Comparison of ENCODE assay signal across 36 cellular contexts in genomic region chr11:65672982-65673381, GRCh38. TPM values are rescaled to one million over a fixed set of nuclear protein-coding genes. Genes with fewer than 3 reads are reported as not detected.
DNase-seq lines count a peak whose midpoint lies in the region; ATAC-seq, FAIRE-seq and TF ChIP-seq lines count a peak whose summit lies in the region.
"Had no signal": no experiment of that assay in that cellular context is flagged by ENCODE, and none has a peak within 500 bp of the region (broad histone marks: within the 10 kb centered on the region; RNA-seq: fewer than 3 reads in every experiment).

No MANE protein-coding gene starts in this region.

- no peak for TF ChIP-seq CTCF in A549 (IDR thresholded peaks at IDR 0.05)
- TF ChIP-seq CTCF in HEK293 (tag by site-specific recombination; IDR thresholded peaks at IDR 0.05): no peak
- no peak for TF ChIP-seq CTCF in WTC11 (IDR thresholded peaks at IDR 0.05)
- no peak for TF ChIP-seq CTCF in K562 (IDR thresholded peaks at IDR 0.05 in 2 of 3, conservative IDR thresholded peaks at IDR 0.05 in 1 of 3; ENCODE audit: insufficient read depth in 2 of 3, low read depth in 1 of 3, low read length in 3 of 3)

- no peaks in the 10 kb centered on the region for H3K4me1 Mint-ChIP-seq in WTC11
- no peaks in the 10 kb centered on the region for H3K4me1 Mint-ChIP-seq in naive thymus-derived CD8-positive, alpha-beta T cell
- H3K4me1 Mint-ChIP-seq: B cell; CD14-positive monocyte; CD4-positive, alpha-beta memory T cell; CD4-positive, CD25-positive, alpha-beta regulatory T cell; CD8-positive, alpha-beta memory T cell had no signal

- DNase-seq in A549 (ENCODE audit: low read depth in 1 of 2, low spot score in 1 of 2): no peak
- DNase-seq in WTC11 (ENCODE audit: low spot score): no peak
- DNase-seq in K562 (ENCODE audit: extremely low read depth in 1 of 4, low spot score in 3 of 4): no peak
- no peak for DNase-seq in naive thymus-derived CD8-positive, alpha-beta T cell
- DNase-seq in right cardiac atrium: no peak
- DNase-seq in MV-4-11 (lab: John Stamatoyannopoulos, UW): no peak
- DNase-seq: 8988T; ACHN; AML-193; BE2C; C1 segment of cervical spinal cord; Caco-2; Calu3; CD4-positive, alpha-beta memory T cell; CD4-positive, alpha-beta T cell; CD4-positive, CD25-positive, alpha-beta regulatory T cell; CD8-positive, alpha-beta memory T cell; CD8-positive, alpha-beta T cell; COR-L47; DMS 273 treated with DMSO at 0.1 percent for 48 hours; DMS153; DMS53; DMS79; DMS79 treated with DMSO at 0.1 percent for 48 hours; DND-41; EL had no signal

- TF ChIP-seq EP300 in A549 (IDR thresholded peaks at IDR 0.05): no peak
- TF ChIP-seq EP300 in K562 (IDR thresholded peaks at IDR 0.05; ENCODE audit: low read length): no peak

- H3K9ac ChIP-seq in K562 (ENCODE audit: insufficient read depth in 1 of 2, low read depth in 2 of 2, low read length in 2 of 2): no peak overlapping the region
- H3K9ac ChIP-seq: BLaER1; BLaER1 treated with 17β-estradiol and CSF1 and Interleukin-3, amounts not matched to agents 10 nM and 100 nM had no signal

- peaks cover 9% of the 10 kb centered on the region; the same call in 1 of the 2 replicates for H3K27me3 Mint-ChIP-seq in WTC11 (ENCODE audit: low read depth)
- no peaks in the 10 kb centered on the region for H3K27me3 Mint-ChIP-seq in naive thymus-derived CD8-positive, alpha-beta T cell
- H3K27me3 Mint-ChIP-seq: B cell; CD4-positive, alpha-beta memory T cell; CD4-positive, alpha-beta T cell; CD8-positive, alpha-beta memory T cell had no signal

- H3K27ac Mint-ChIP-seq in WTC11: no peak overlapping the region
- no peak overlapping the region for H3K27ac Mint-ChIP-seq in naive thymus-derived CD8-positive, alpha-beta T cell
- H3K27ac Mint-ChIP-seq: B cell; CD14-positive monocyte; CD4-positive, alpha-beta memory T cell; CD4-positive, alpha-beta T cell; CD4-positive, CD25-positive, alpha-beta regulatory T cell; CD8-positive, alpha-beta memory T cell; CD8-positive, alpha-beta T cell had no signal

- in situ Hi-C loops in K562 (cut with MboI): no loop called here

- no peak for TF ChIP-seq RAD21 in A549 (conservative IDR thresholded peaks at IDR 0.05 in 1 of 2, IDR thresholded peaks at IDR 0.05 in 1 of 2)
- TF ChIP-seq RAD21 in K562 (CRISPR knock-in tag; conservative IDR thresholded peaks at IDR 0.05 in 1 of 2, IDR thresholded peaks at IDR 0.05 in 1 of 2): no peak

- TF ChIP-seq POLR2A in A549 (IDR thresholded peaks at IDR 0.05; ENCODE audit: low read length) (no peak), K562 (conservative IDR thresholded peaks at IDR 0.05) (no peak)

- no peaks in the 10 kb centered on the region for H3K9me3 ChIP-seq in A549
- H3K9me3 ChIP-seq in HEK293 (ENCODE audit: control insufficient read depth, insufficient read depth, low read depth, low read length): no peaks in the 10 kb centered on the region
- H3K9me3 ChIP-seq in K562 (replicated peaks; ENCODE audit: control insufficient read depth, insufficient read depth, low read depth, low read length): no peaks in the 10 kb centered on the region
- no peaks in the 10 kb centered on the region for H3K9me3 ChIP-seq in right cardiac atrium (ENCODE audit: control insufficient read depth, low read length)
- H3K9me3 ChIP-seq: BE2C; BLaER1; BLaER1 treated with 17β-estradiol and CSF1 and Interleukin-3, amounts not matched to agents 10 nM and 100 nM; Caco-2 had no signal

- BruUV-seq in K562 (replicated peaks; lab: Mats Ljungman, UMichigan): no TSS peak

- H3K4me3 ChIP-seq in A549 (no peak overlapping the region), HEK293 (ENCODE audit: low read depth, low read length) (no peak overlapping the region), K562 (no peak overlapping the region), right cardiac atrium (ENCODE audit: low read length) (no peak overlapping the region)
- H3K4me3 ChIP-seq: BLaER1; BLaER1 treated with 17β-estradiol and CSF1 and Interleukin-3, amounts not matched to agents 10 nM and 100 nM had no signal

- POLR2A ChIA-PET in A549 (lab: Yijun Ruan, JAX) (interaction anchor here (1.0 kb wide), 1 partner anchor 10 kb away, joined by 3 read pairs; the partner anchor contains the start of gene RELA), HEK293 (lab: Yijun Ruan, JAX) (interaction anchor here (1.4 kb wide), 1 partner anchor 10 kb away, joined by 3 read pairs; no protein-coding TSS in a partner anchor), WTC11 (lab: Charles Lee) (no interaction called here), K562 (lab: Yijun Ruan, JAX) (interaction anchor here (0.8 kb wide), 1 partner anchor 10 kb away, joined by 3 read pairs; no protein-coding TSS in a partner anchor)
- POLR2A ChIA-PET in naive thymus-derived CD8-positive, alpha-beta T cell (lab: Charles Lee): no interaction called here

- no peak for FAIRE-seq in A549 (lab: Jason Lieb, UNC)
- no peak for FAIRE-seq in K562 (lab: Jason Lieb, UNC)
- FAIRE-seq: A204.1, D721Med had no signal

- intact Hi-C loops in K562 (cut with micrococcal nuclease) (no loop called here), right cardiac atrium (cut with DNase I) (no loop called here)

- no peaks in the 10 kb centered on the region for H4K20me1 ChIP-seq in K562 (replicated peaks; ENCODE audit: control insufficient read depth, insufficient read depth, low read length)
- H4K20me1 ChIP-seq: BLaER1; BLaER1 treated with 17β-estradiol and CSF1 and Interleukin-3, amounts not matched to agents 10 nM and 100 nM had no signal

- no peaks in the 10 kb centered on the region for H3K36me3 ChIP-seq in HEK293 (ENCODE audit: control insufficient read depth in 2 of 2, insufficient read depth in 1 of 2, low read length in 2 of 2)
- no peaks in the 10 kb centered on the region for H3K36me3 ChIP-seq in K562 (ENCODE audit: control insufficient read depth, insufficient read depth, low read length)
- H3K36me3 ChIP-seq: BE2C; BLaER1; BLaER1 treated with 17β-estradiol and CSF1 and Interleukin-3, amounts not matched to agents 10 nM and 100 nM had no signal

- WGBS in A549 (ENCODE audit: missing lambda C conversion rate): 96% methylated on average over 2 of the region's 2 CpGs
- 14% methylated on average over 1 of the region's 2 CpGs for WGBS in K562 (ENCODE audit: insufficient coverage, low coverage, missing lambda C conversion rate)
- WGBS in right cardiac atrium: 97% methylated on average over 2 of the region's 2 CpGs

- H3K79me2 ChIP-seq in K562 (ENCODE audit: control insufficient read depth, insufficient read depth, low read length): no peaks in the 10 kb centered on the region

- no peaks in the 10 kb centered on the region for H3K36me3 Mint-ChIP-seq in WTC11
- no peaks in the 10 kb centered on the region for H3K36me3 Mint-ChIP-seq in naive thymus-derived CD8-positive, alpha-beta T cell
- H3K36me3 Mint-ChIP-seq: CD14-positive monocyte; CD4-positive, alpha-beta memory T cell; CD4-positive, CD25-positive, alpha-beta regulatory T cell; CD8-positive, alpha-beta memory T cell; CD8-positive, alpha-beta T cell had no signal

- H3K27me3 ChIP-seq in K562 (ENCODE audit: control insufficient read depth in 2 of 2, insufficient read depth in 2 of 2, low read length in 2 of 2): no peaks in the 10 kb centered on the region
- H3K27me3 ChIP-seq in right cardiac atrium (ENCODE audit: control insufficient read depth, insufficient read depth): no peaks in the 10 kb centered on the region
- H3K27me3 ChIP-seq: BLaER1; BLaER1 treated with 17β-estradiol and CSF1 and Interleukin-3, amounts not matched to agents 10 nM and 100 nM had no signal

- H3K9me1 ChIP-seq in K562 (ENCODE audit: control insufficient read depth, insufficient read depth, low read length): no peaks in the 10 kb centered on the region

- H3K27ac ChIP-seq in A549 (no peak overlapping the region), HEK293 (ENCODE audit: extremely low read depth, low read depth, low read length) (no peak overlapping the region), K562 (ENCODE audit: extremely low read depth, low read depth, low read length) (no peak overlapping the region), right cardiac atrium (ENCODE audit: low read length) (no peak overlapping the region)
- H3K27ac ChIP-seq: 22Rv1; BLaER1; BLaER1 treated with 17β-estradiol and CSF1 and Interleukin-3, amounts not matched to agents 10 nM and 100 nM; C4-2B had no signal

- peaks cover 4% of the 10 kb centered on the region; the same call in 1 of the 2 replicates for H3K9me3 Mint-ChIP-seq in WTC11
- H3K9me3 Mint-ChIP-seq in naive thymus-derived CD8-positive, alpha-beta T cell: no peaks in the 10 kb centered on the region
- H3K9me3 Mint-ChIP-seq: CD4-positive, alpha-beta memory T cell; CD4-positive, alpha-beta T cell; CD4-positive, CD25-positive, alpha-beta regulatory T cell; CD8-positive, alpha-beta memory T cell; CD8-positive, alpha-beta T cell had no signal

- H3K4me2 ChIP-seq in A549 (no peak overlapping the region), K562 (ENCODE audit: insufficient read depth, low read length) (no peak overlapping the region)
- H3K4me2 ChIP-seq: BLaER1; BLaER1 treated with 17β-estradiol and CSF1 and Interleukin-3, amounts not matched to agents 10 nM and 100 nM had no signal

- ATAC-seq in A549 (no peak), WTC11 (no peak), K562 (no peak), right cardiac atrium (no peak), GM19463 (IDR thresholded peaks at IDR 0.05; ENCODE audit: unreplicated experiment) (no peak)
- no peak for ATAC-seq in naive thymus-derived CD8-positive, alpha-beta T cell
- ATAC-seq: CD8-positive, alpha-beta T cell had no signal

- H2AFZ ChIP-seq in K562 (ENCODE audit: low read depth, low read length): no peak overlapping the region

- CTCF ChIA-PET in A549 (lab: Yijun Ruan, JAX): interaction anchor here (0.6 to 1.2 kb wide), 2 partner anchors 83 to 146 kb away, joined by 3 to 5 read pairs; no protein-coding TSS in a partner anchor
- CTCF ChIA-PET in HEK293 (lab: Yijun Ruan, JAX): interaction anchor here (0.6 to 0.7 kb wide), 2 partner anchors 9 to 14 kb away, joined by 4 to 5 read pairs; no protein-coding TSS in a partner anchor
- CTCF ChIA-PET in WTC11 (lab: Charles Lee): interaction anchor here (1.1 kb wide), 1 partner anchor 10 kb away, joined by 4 read pairs; no protein-coding TSS in a partner anchor
- CTCF ChIA-PET in K562 (lab: Yijun Ruan, JAX; ENCODE audit: low intra/inter-chr PET ratio): no interaction called here

- no peaks in the 10 kb centered on the region for H3K4me1 ChIP-seq in A549
- no peaks in the 10 kb centered on the region for H3K4me1 ChIP-seq in HEK293 (ENCODE audit: control insufficient read depth, insufficient read depth, low read length)
- no peaks in the 10 kb centered on the region for H3K4me1 ChIP-seq in K562 (replicated peaks in 1 of 2; ENCODE audit: control insufficient read depth in 2 of 2, insufficient read depth in 2 of 2, low read length in 2 of 2)
- no peaks in the 10 kb centered on the region for H3K4me1 ChIP-seq in right cardiac atrium (ENCODE audit: control insufficient read depth, insufficient read depth, low read length)
- H3K4me1 ChIP-seq: BE2C; BLaER1; BLaER1 treated with 17β-estradiol and CSF1 and Interleukin-3, amounts not matched to agents 10 nM and 100 nM; Caco-2 had no signal

- H3K4me3 Mint-ChIP-seq in WTC11: no peak overlapping the region
- no peak overlapping the region for H3K4me3 Mint-ChIP-seq in naive thymus-derived CD8-positive, alpha-beta T cell
- H3K4me3 Mint-ChIP-seq: B cell; CD14-positive monocyte; CD4-positive, alpha-beta memory T cell; CD4-positive, alpha-beta T cell; CD4-positive, CD25-positive, alpha-beta regulatory T cell; CD8-positive, alpha-beta memory T cell; CD8-positive, alpha-beta T cell had no signal

RNA-seq across cellular contexts. Expression of gene RELA, which starts 10.3 kb away (rescaled TPM):
- polyA plus RNA-seq in A549 (2011; rRNA removed) (28.9 and 31.8 TPM in 2 replicates), A549 (2017; fragmentation: RNase III; extraction: RNeasy Plus Mini Kit Qiagen cat#74134 plus additional on column Dnase treatment) (50.7 to 55.8 TPM (median 55.1 TPM) in 3 replicates), K562 (2011; rRNA removed) (17.0 and 30.8 TPM in 2 replicates), K562 (2014; fragmentation: Illumina TruSeq; extraction: Trizol) (46.8 and 67.4 TPM in 2 replicates), K562 (2014; fragmentation: Nextera tagmentation; extraction: Ambion mirVana) (1 to 10 TPM; 6.0 to 6.4 TPM), K562 (2014; rRNA removed) (30.1 and 31.1 TPM in 2 replicates), right cardiac atrium (30.6 TPM)
- polyA plus RNA-seq in A549 (2012; cell fraction: cytosol; rRNA removed): 52.5 and 61.2 TPM in 2 replicates
- 90.0 and 117 TPM in 2 replicates for polyA plus RNA-seq in A549 (2012; cell fraction: nucleus; rRNA removed)
- 44.1 and 63.9 TPM in 2 replicates for polyA minus RNA-seq in A549 (2011; rRNA and poly(A)+ RNA removed)
- total RNA-seq in WTC11 (2021) (26.3 to 35.1 TPM (median 29.0 TPM) in 3 replicates), K562 (2014; rRNA removed) (33.4 and 37.6 TPM in 2 replicates), K562 (2014; rRNA removed; fragmentation: Illumina TruSeq; extraction: Trizol) (13.6 and 14.2 TPM in 2 replicates), K562 (2015; rRNA removed; fragmentation: Illumina TruSeq; extraction: Trizol) (20.6 and 21.0 TPM in 2 replicates), K562 (2021) (52.2 and 62.0 TPM in 2 replicates), right cardiac atrium (10 to 100 TPM; 40.1 to 54.6 (median 40.9) TPM)
- total RNA-seq in K562 (2011; cell fraction: chromatin; rRNA removed; ENCODE audit: low replicate concordance): 79.5 and 201 TPM in 2 replicates
- 107 and 114 TPM in 2 replicates for total RNA-seq in K562 (2011; cell fraction: nucleolus; rRNA removed)
- 101 and 117 TPM in 2 replicates for total RNA-seq in K562 (2011; cell fraction: nucleoplasm; rRNA removed)
- polyA plus RNA-seq in K562 (2011; cell fraction: cytosol; rRNA removed): 15.4 and 23.1 TPM in 2 replicates
- polyA plus RNA-seq in K562 (2011; cell fraction: nucleus; rRNA removed): 129 and 168 TPM in 2 replicates
- 45.8 and 53.1 TPM in 2 replicates for polyA plus RNA-seq in K562 (2012)
- 24.3 and 24.4 TPM in 2 replicates for polyA minus RNA-seq in K562 (2011; rRNA and poly(A)+ RNA removed)
- polyA minus RNA-seq in K562 (2011; cell fraction: cytosol; rRNA and poly(A)+ RNA removed): 25.8 and 34.8 TPM in 2 replicates
- polyA minus RNA-seq in K562 (2011; cell fraction: nucleus; rRNA and poly(A)+ RNA removed): 58.0 and 73.5 TPM in 2 replicates
- total RNA-seq in naive thymus-derived CD8-positive, alpha-beta T cell: 100 to 1,000 TPM; 175 to 184 TPM
- polyA plus RNA-seq in naive thymus-derived CD8-positive, alpha-beta T cell: 10 to 100 TPM; 38.4 to 69.8 (median 56.6) TPM

RNA-seq across cellular contexts. Expression of gene SIPA1, which starts 35.1 kb away (rescaled TPM):
- polyA plus RNA-seq in A549 (2011; rRNA removed): 9.9 and 10.4 TPM in 2 replicates
- 20.3 and 32.5 TPM in 2 replicates for polyA plus RNA-seq in A549 (2012; cell fraction: cytosol; rRNA removed)
- 27.9 and 48.3 TPM in 2 replicates for polyA plus RNA-seq in A549 (2012; cell fraction: nucleus; rRNA removed)
- 16.9 to 21.3 TPM (median 17.4 TPM) in 3 replicates for polyA plus RNA-seq in A549 (2017; fragmentation: RNase III; extraction: RNeasy Plus Mini Kit Qiagen cat#74134 plus additional on column Dnase treatment)
- polyA minus RNA-seq in A549 (2011; rRNA and poly(A)+ RNA removed): 9.6 and 15.2 TPM in 2 replicates
- total RNA-seq in WTC11 (2021): 63.3 to 71.7 TPM (median 65.4 TPM) in 3 replicates
- total RNA-seq in K562 (2011; cell fraction: chromatin; rRNA removed; ENCODE audit: low replicate concordance): 26.8 and 126 TPM in 2 replicates
- total RNA-seq in K562 (2011; cell fraction: nucleolus; rRNA removed): 79.4 and 96.4 TPM in 2 replicates
- 35.7 and 43.0 TPM in 2 replicates for total RNA-seq in K562 (2011; cell fraction: nucleoplasm; rRNA removed)
- 45.7 and 56.0 TPM in 2 replicates for total RNA-seq in K562 (2014; rRNA removed)
- total RNA-seq in K562 (2014; rRNA removed; fragmentation: Illumina TruSeq; extraction: Trizol): 12.4 and 14.2 TPM in 2 replicates
- total RNA-seq in K562 (2015; rRNA removed; fragmentation: Illumina TruSeq; extraction: Trizol): 28.3 and 29.2 TPM in 2 replicates
- 83.1 and 85.8 TPM in 2 replicates for total RNA-seq in K562 (2021)
- 16.8 and 31.3 TPM in 2 replicates for polyA plus RNA-seq in K562 (2011; rRNA removed)
- polyA plus RNA-seq in K562 (2011; cell fraction: cytosol; rRNA removed): 19.5 and 74.2 TPM in 2 replicates
- 72.0 and 175 TPM in 2 replicates for polyA plus RNA-seq in K562 (2011; cell fraction: nucleus; rRNA removed)
- polyA plus RNA-seq in K562 (2012): 54.8 and 65.0 TPM in 2 replicates
- 15.5 and 30.0 TPM in 2 replicates for polyA plus RNA-seq in K562 (2014; fragmentation: Illumina TruSeq; extraction: Trizol)
- 1 to 10 TPM in 1 of 2 experiments, under 1 TPM in 1; 0.25 to 1.4 TPM for polyA plus RNA-seq in K562 (2014; fragmentation: Nextera tagmentation; extraction: Ambion mirVana)
- polyA plus RNA-seq in K562 (2014; rRNA removed): 34.7 and 37.2 TPM in 2 replicates
- polyA minus RNA-seq in K562 (2011; rRNA and poly(A)+ RNA removed): 15.4 and 26.3 TPM in 2 replicates
- 43.1 and 44.1 TPM in 2 replicates for polyA minus RNA-seq in K562 (2011; cell fraction: cytosol; rRNA and poly(A)+ RNA removed)
- polyA minus RNA-seq in K562 (2011; cell fraction: nucleus; rRNA and poly(A)+ RNA removed): 26.3 and 33.0 TPM in 2 replicates
- 100 to 1,000 TPM; 155 to 157 TPM for total RNA-seq in naive thymus-derived CD8-positive, alpha-beta T cell
- 100 to 1,000 TPM; 118 to 238 (median 140) TPM for polyA plus RNA-seq in naive thymus-derived CD8-positive, alpha-beta T cell
- 10 to 100 TPM; 22.4 to 27.4 (median 26.2) TPM for total RNA-seq in right cardiac atrium
- polyA plus RNA-seq in right cardiac atrium: 19.3 TPM

RNA-seq across cellular contexts. Expression of gene KAT5, which starts 39.1 kb away (rescaled TPM):
- polyA plus RNA-seq in A549 (2011; rRNA removed) (25.8 and 34.6 TPM in 2 replicates), A549 (2017; fragmentation: RNase III; extraction: RNeasy Plus Mini Kit Qiagen cat#74134 plus additional on column Dnase treatment) (39.8 to 44.7 TPM (median 41.2 TPM) in 3 replicates), K562 (2011; rRNA removed) (42.4 and 57.9 TPM in 2 replicates), K562 (2014; fragmentation: Illumina TruSeq; extraction: Trizol) (63.3 and 66.5 TPM in 2 replicates), K562 (2014; fragmentation: Nextera tagmentation; extraction: Ambion mirVana) (10 to 100 TPM in 1 of 2 experiments, 1 to 10 TPM in 1; 3.6 to 12.9 TPM), K562 (2014; rRNA removed) (68.4 and 75.4 TPM in 2 replicates), right cardiac atrium (49.1 TPM)
- 51.7 and 58.0 TPM in 2 replicates for polyA plus RNA-seq in A549 (2012; cell fraction: cytosol; rRNA removed)
- polyA plus RNA-seq in A549 (2012; cell fraction: nucleus; rRNA removed): 95.5 and 97.4 TPM in 2 replicates
- 63.3 and 67.9 TPM in 2 replicates for polyA minus RNA-seq in A549 (2011; rRNA and poly(A)+ RNA removed)
- total RNA-seq in WTC11 (2021) (44.9 to 56.6 TPM (median 46.0 TPM) in 3 replicates), K562 (2014; rRNA removed) (59.6 and 74.1 TPM in 2 replicates), K562 (2014; rRNA removed; fragmentation: Illumina TruSeq; extraction: Trizol) (28.8 and 34.4 TPM in 2 replicates), K562 (2015; rRNA removed; fragmentation: Illumina TruSeq; extraction: Trizol) (52.7 and 57.5 TPM in 2 replicates), K562 (2021) (68.3 and 76.8 TPM in 2 replicates), right cardiac atrium (10 to 100 TPM; 49.0 to 57.2 (median 54.0) TPM)
- 44.9 and 134 TPM in 2 replicates for total RNA-seq in K562 (2011; cell fraction: chromatin; rRNA removed; ENCODE audit: low replicate concordance)
- total RNA-seq in K562 (2011; cell fraction: nucleolus; rRNA removed): 81.0 and 82.1 TPM in 2 replicates
- 51.7 and 58.3 TPM in 2 replicates for total RNA-seq in K562 (2011; cell fraction: nucleoplasm; rRNA removed)
- polyA plus RNA-seq in K562 (2011; cell fraction: cytosol; rRNA removed): 44.4 and 53.1 TPM in 2 replicates
- polyA plus RNA-seq in K562 (2011; cell fraction: nucleus; rRNA removed): 70.2 and 76.3 TPM in 2 replicates
- 52.3 and 56.9 TPM in 2 replicates for polyA plus RNA-seq in K562 (2012)
- 47.1 and 62.6 TPM in 2 replicates for polyA minus RNA-seq in K562 (2011; rRNA and poly(A)+ RNA removed)
- polyA minus RNA-seq in K562 (2011; cell fraction: cytosol; rRNA and poly(A)+ RNA removed): 27.5 and 38.4 TPM in 2 replicates
- polyA minus RNA-seq in K562 (2011; cell fraction: nucleus; rRNA and poly(A)+ RNA removed): 32.3 and 44.0 TPM in 2 replicates
- total RNA-seq in naive thymus-derived CD8-positive, alpha-beta T cell: 100 to 1,000 TPM; 105 to 125 TPM
- 10 to 100 TPM; 38.0 to 57.3 (median 54.0) TPM for polyA plus RNA-seq in naive thymus-derived CD8-positive, alpha-beta T cell

RNA-seq across cellular contexts. Expression of gene RNASEH2C, which starts 47.6 kb away (rescaled TPM):
- polyA plus RNA-seq in A549 (2011; rRNA removed) (15.1 and 15.8 TPM in 2 replicates), A549 (2017; fragmentation: RNase III; extraction: RNeasy Plus Mini Kit Qiagen cat#74134 plus additional on column Dnase treatment) (36.4 to 39.3 TPM (median 36.9 TPM) in 3 replicates), K562 (2011; rRNA removed) (33.2 and 33.8 TPM in 2 replicates), K562 (2014; fragmentation: Illumina TruSeq; extraction: Trizol) (15.6 and 15.9 TPM in 2 replicates), K562 (2014; fragmentation: Nextera tagmentation; extraction: Ambion mirVana) (1 to 10 TPM; 5.4 to 9.4 TPM), K562 (2014; rRNA removed) (63.2 and 75.9 TPM in 2 replicates), right cardiac atrium (158 TPM)
- polyA plus RNA-seq in A549 (2012; cell fraction: cytosol; rRNA removed): 43.5 and 49.5 TPM in 2 replicates
- polyA plus RNA-seq in A549 (2012; cell fraction: nucleus; rRNA removed): 79.6 and 95.4 TPM in 2 replicates
- polyA minus RNA-seq in A549 (2011; rRNA and poly(A)+ RNA removed): 8.9 and 9.1 TPM in 2 replicates
- total RNA-seq in WTC11 (2021) (42.1 to 53.0 TPM (median 52.2 TPM) in 3 replicates), K562 (2014; rRNA removed) (64.4 and 78.1 TPM in 2 replicates), K562 (2014; rRNA removed; fragmentation: Illumina TruSeq; extraction: Trizol) (9.0 and 11.7 TPM in 2 replicates), K562 (2015; rRNA removed; fragmentation: Illumina TruSeq; extraction: Trizol) (15.1 and 15.6 TPM in 2 replicates), K562 (2021) (78.2 and 87.2 TPM in 2 replicates), right cardiac atrium (10 to 100 TPM; 68.1 to 94.4 (median 76.4) TPM)
- 43.1 and 99.3 TPM in 2 replicates for total RNA-seq in K562 (2011; cell fraction: chromatin; rRNA removed; ENCODE audit: low replicate concordance)
- total RNA-seq in K562 (2011; cell fraction: nucleolus; rRNA removed): 62.9 and 67.9 TPM in 2 replicates
- total RNA-seq in K562 (2011; cell fraction: nucleoplasm; rRNA removed): 55.1 and 61.4 TPM in 2 replicates
- polyA plus RNA-seq in K562 (2011; cell fraction: cytosol; rRNA removed): 33.5 and 84.3 TPM in 2 replicates
- 65.0 and 106 TPM in 2 replicates for polyA plus RNA-seq in K562 (2011; cell fraction: nucleus; rRNA removed)
- polyA plus RNA-seq in K562 (2012): 32.9 and 41.4 TPM in 2 replicates
- polyA minus RNA-seq in K562 (2011; rRNA and poly(A)+ RNA removed): 10.3 and 11.0 TPM in 2 replicates
- polyA minus RNA-seq in K562 (2011; cell fraction: cytosol; rRNA and poly(A)+ RNA removed): 9.4 and 19.7 TPM in 2 replicates
- 27.5 and 27.6 TPM in 2 replicates for polyA minus RNA-seq in K562 (2011; cell fraction: nucleus; rRNA and poly(A)+ RNA removed)
- total RNA-seq in naive thymus-derived CD8-positive, alpha-beta T cell: 10 to 100 TPM; 62.0 to 69.9 TPM
- polyA plus RNA-seq in naive thymus-derived CD8-positive, alpha-beta T cell: 10 to 100 TPM; 73.4 to 99.0 (median 98.2) TPM

RNA-seq across cellular contexts. Expression of gene PCNX3, which starts 57.4 kb away (rescaled TPM):
- polyA plus RNA-seq in A549 (2011; rRNA removed) (14.2 and 17.2 TPM in 2 replicates), A549 (2017; fragmentation: RNase III; extraction: RNeasy Plus Mini Kit Qiagen cat#74134 plus additional on column Dnase treatment) (26.6 to 30.8 TPM (median 29.7 TPM) in 3 replicates), K562 (2011; rRNA removed) (9.2 and 19.0 TPM in 2 replicates), K562 (2014; fragmentation: Illumina TruSeq; extraction: Trizol) (12.8 and 28.6 TPM in 2 replicates), K562 (2014; fragmentation: Nextera tagmentation; extraction: Ambion mirVana) (under 1 TPM; 0.11 to 0.29 TPM), K562 (2014; rRNA removed) (30.1 and 32.8 TPM in 2 replicates), right cardiac atrium (10.2 TPM)
- polyA plus RNA-seq in A549 (2012; cell fraction: cytosol; rRNA removed): 37.5 and 49.6 TPM in 2 replicates
- 142 and 197 TPM in 2 replicates for polyA plus RNA-seq in A549 (2012; cell fraction: nucleus; rRNA removed)
- polyA minus RNA-seq in A549 (2011; rRNA and poly(A)+ RNA removed): 22.9 and 35.0 TPM in 2 replicates
- total RNA-seq in WTC11 (2021) (44.6 to 51.6 TPM (median 45.8 TPM) in 3 replicates), K562 (2014; rRNA removed) (21.3 and 24.3 TPM in 2 replicates), K562 (2014; rRNA removed; fragmentation: Illumina TruSeq; extraction: Trizol) (2.5 and 4.3 TPM in 2 replicates), K562 (2015; rRNA removed; fragmentation: Illumina TruSeq; extraction: Trizol) (13.9 and 14.1 TPM in 2 replicates), K562 (2021) (40.0 and 47.8 TPM in 2 replicates), right cardiac atrium (10 to 100 TPM; 13.4 to 17.2 (median 14.8) TPM)
- total RNA-seq in K562 (2011; cell fraction: chromatin; rRNA removed; ENCODE audit: low replicate concordance): 75.0 and 267 TPM in 2 replicates
- 170 and 187 TPM in 2 replicates for total RNA-seq in K562 (2011; cell fraction: nucleolus; rRNA removed)
- total RNA-seq in K562 (2011; cell fraction: nucleoplasm; rRNA removed): 110 and 119 TPM in 2 replicates
- 17.7 and 33.4 TPM in 2 replicates for polyA plus RNA-seq in K562 (2011; cell fraction: cytosol; rRNA removed)
- polyA plus RNA-seq in K562 (2011; cell fraction: nucleus; rRNA removed): 87.8 and 157 TPM in 2 replicates
- polyA plus RNA-seq in K562 (2012): 25.3 and 40.1 TPM in 2 replicates
- 8.4 and 10.6 TPM in 2 replicates for polyA minus RNA-seq in K562 (2011; rRNA and poly(A)+ RNA removed)
- polyA minus RNA-seq in K562 (2011; cell fraction: cytosol; rRNA and poly(A)+ RNA removed): 25.9 and 35.1 TPM in 2 replicates
- polyA minus RNA-seq in K562 (2011; cell fraction: nucleus; rRNA and poly(A)+ RNA removed): 43.0 and 43.9 TPM in 2 replicates
- total RNA-seq in naive thymus-derived CD8-positive, alpha-beta T cell: 10 to 100 TPM; 57.4 to 64.2 TPM
- polyA plus RNA-seq in naive thymus-derived CD8-positive, alpha-beta T cell: 1 to 10 TPM in 2 of 3 donors, under 1 TPM in 1; 0.96 to 6.5 (median 2.2) TPM

Comparison
In these comparisons a context has a peak if more than half of its experiments do, and no peak if none do; other contexts are left out.
1. POLR2A ChIA-PET loops: an anchor here in A549 (1.0 kb wide), HEK293 (1.4 kb wide) and K562 (0.8 kb wide); none called in WTC11 and naive thymus-derived CD8-positive, alpha-beta T cell.